1 cellular context compared by ENCODE assay signal in genomic region chr6:113873043-113873667, GRCh38.
A peak's percentile ranks its signal among the peaks of the same experiment; 100 is the strongest.
TF ChIP-seq lines count a peak whose summit lies in the region.

No MANE protein-coding gene starts in this region.

TF ChIP-seq in HepG2, 621 proteins besides CTCF, POLR2A, EP300 and RAD21 (continued from another document and continues in another):
- TF ChIP-seq HINFP (CRISPR knock-in tag; IDR thresholded peaks at IDR 0.05; ENCODE audit: low read depth) = peak; percentile 92
- TF ChIP-seq GMEB1 (CRISPR knock-in tag; IDR thresholded peaks at IDR 0.05; ENCODE audit: borderline replicate concordance) = no peak; the same call in 1 of the 2 replicates
- no peak for TF ChIP-seq SMARCE1 (IDR thresholded peaks at IDR 0.05; ENCODE audit: borderline replicate concordance)
- no peak for TF ChIP-seq ZNF431 (CRISPR knock-in tag; IDR thresholded peaks at IDR 0.05; ENCODE audit: borderline replicate concordance, low read depth)
- TF ChIP-seq STAG1 (CRISPR knock-in tag; IDR thresholded peaks at IDR 0.05) = peak; percentile 27; the same call in 1 of the 2 replicates
- no peak for TF ChIP-seq DR1 (CRISPR knock-in tag; IDR thresholded peaks at IDR 0.05)
- TF ChIP-seq ZNF557 (CRISPR knock-in tag; IDR thresholded peaks at IDR 0.05) = no peak
- no peak for TF ChIP-seq NFAT5 (CRISPR knock-in tag; IDR thresholded peaks at IDR 0.05)
- TF ChIP-seq TSC22D2 (CRISPR knock-in tag; IDR thresholded peaks at IDR 0.05; ENCODE audit: borderline replicate concordance) = no peak
- no peak for TF ChIP-seq ZNF280B (CRISPR knock-in tag; IDR thresholded peaks at IDR 0.05; ENCODE audit: borderline replicate concordance)
- no peak for TF ChIP-seq ZNF253 (CRISPR knock-in tag; IDR thresholded peaks at IDR 0.05; ENCODE audit: borderline replicate concordance)
- no peak for TF ChIP-seq EED (CRISPR knock-in tag; IDR thresholded peaks at IDR 0.05)
- peak; percentile 42; the same call in 1 of the 2 replicates for TF ChIP-seq TARDBP (CRISPR knock-in tag; IDR thresholded peaks at IDR 0.05)
- TF ChIP-seq ZNF713 (CRISPR knock-in tag; IDR thresholded peaks at IDR 0.05) = no peak
- no peak for TF ChIP-seq NCOA5 (CRISPR knock-in tag; IDR thresholded peaks at IDR 0.05)
- no peak for TF ChIP-seq ZNF776 (CRISPR knock-in tag; IDR thresholded peaks at IDR 0.05)
- TF ChIP-seq DMTF1 (CRISPR knock-in tag; IDR thresholded peaks at IDR 0.05) = no peak
- no peak for TF ChIP-seq RFXANK (CRISPR knock-in tag; IDR thresholded peaks at IDR 0.05)
- TF ChIP-seq ZNF775 (CRISPR knock-in tag; IDR thresholded peaks at IDR 0.05; ENCODE audit: borderline replicate concordance) = 0 out of 2 replicates have a peak, but pooled peaks have one; percentile 54
- 0 out of 2 replicates have a peak, but pooled peaks have one; percentile 21 for TF ChIP-seq HOXA5 (CRISPR knock-in tag; IDR thresholded peaks at IDR 0.05)
- TF ChIP-seq CHCHD3 (CRISPR knock-in tag; IDR thresholded peaks at IDR 0.05) = no peak
- TF ChIP-seq PCBP2 (optimal IDR thresholded peaks at IDR 0.05; ENCODE audit: low read depth, low read length, poor library complexity, severe bottlenecking) = no peak
- TF ChIP-seq ZNF646 (CRISPR knock-in tag; IDR thresholded peaks at IDR 0.05) = no peak
- TF ChIP-seq ZNF792 (CRISPR knock-in tag; IDR thresholded peaks at IDR 0.05) = no peak
- TF ChIP-seq ZNF503 (CRISPR knock-in tag; IDR thresholded peaks at IDR 0.05) = no peak
- no peak for TF ChIP-seq IKZF4 (CRISPR knock-in tag; IDR thresholded peaks at IDR 0.05; ENCODE audit: borderline replicate concordance, low read depth, not compliant biosample characterization)
- TF ChIP-seq ZNF260 (CRISPR knock-in tag; IDR thresholded peaks at IDR 0.05; ENCODE audit: borderline replicate concordance, low read depth) = no peak
- no peak for TF ChIP-seq GRHL1 (CRISPR knock-in tag; conservative IDR thresholded peaks at IDR 0.05)
- TF ChIP-seq ZNF362 (CRISPR knock-in tag; IDR thresholded peaks at IDR 0.05; ENCODE audit: borderline replicate concordance) = no peak
- TF ChIP-seq KLF15 (CRISPR knock-in tag; IDR thresholded peaks at IDR 0.05; ENCODE audit: borderline replicate concordance) = no peak
- TF ChIP-seq ZNF883 (CRISPR knock-in tag; IDR thresholded peaks at IDR 0.05; ENCODE audit: not compliant biosample characterization) = no peak
